Comparison of ENCODE assay signal across 1 cellular context in the genomic region with DNA sequence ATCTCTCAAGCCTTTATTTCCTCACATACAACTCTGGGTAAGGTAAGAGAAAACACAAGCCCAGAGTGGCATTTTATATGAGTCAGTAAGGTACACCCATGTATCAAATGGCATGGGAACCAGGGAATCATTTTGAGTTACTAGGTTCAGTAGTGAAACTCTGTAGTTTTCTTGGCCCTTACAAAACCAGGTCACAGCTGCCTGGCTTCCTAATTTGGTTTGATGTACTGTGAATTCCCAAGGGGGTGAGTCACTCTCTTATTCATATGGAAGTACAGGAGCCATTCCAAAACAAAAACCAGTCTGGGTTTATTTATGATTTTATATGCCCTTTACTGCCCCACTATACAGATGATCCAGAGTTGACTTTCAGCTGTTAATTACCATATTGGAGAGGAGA.
TF ChIP-seq lines count a peak whose summit lies in the region.

No MANE protein-coding gene starts in this region.

TF ChIP-seq in HepG2, 621 proteins besides CTCF, POLR2A, EP300 and RAD21 (continued from another document):
- TF ChIP-seq BRCA1 (CRISPR knock-in tag; IDR thresholded peaks at IDR 0.05) = no peak
TF ChIP-seq in HepG2: peak in this region for 0.
